ENCODE assay signal across 8 cellular contexts in the genomic region with DNA sequence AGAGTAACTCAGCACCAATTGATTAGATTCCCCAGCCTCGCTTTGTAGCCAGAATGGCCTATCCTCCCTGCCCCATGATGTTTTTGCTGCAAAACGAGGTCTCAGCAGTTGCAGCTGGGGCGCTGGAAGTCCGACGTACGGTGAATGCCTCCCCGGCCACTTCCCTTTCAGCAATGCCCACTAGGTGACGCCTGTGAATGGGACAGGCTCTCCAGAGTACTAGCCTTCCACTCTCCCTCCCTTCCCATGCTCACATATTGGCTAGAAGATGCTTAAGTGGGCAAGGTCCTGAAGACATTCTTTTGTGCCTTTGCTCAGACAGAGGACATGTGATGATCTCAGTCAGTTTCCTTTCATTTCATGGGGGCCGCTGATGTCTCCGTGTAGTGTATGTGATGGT. TPM values are rescaled to one million over a fixed set of nuclear protein-coding genes. Genes with fewer than 3 reads are reported as not detected.
DNase-seq lines count a peak whose midpoint lies in the region; ATAC-seq and TF ChIP-seq lines count a peak whose summit lies in the region.

No MANE protein-coding gene starts in this region.

- TF ChIP-seq CTCF in RWPE2 (IDR thresholded peaks at IDR 0.05; ENCODE audit: poor library complexity, severe bottlenecking) (peak; percentile 81), thoracic aorta (IDR thresholded peaks at IDR 0.05) (peak; percentile 16), ovary (IDR thresholded peaks at IDR 0.05) (no peak)

- H3K27ac Mint-ChIP-seq in activated CD4-positive, alpha-beta T cell treated with anti-CD3 and anti-CD28 coated beads for 36 hours: no peak overlapping the region

- H3K9me3 ChIP-seq in RWPE2 (ENCODE audit: severe bottlenecking) (no peaks in the 10 kb centered on the region), thoracic aorta (no peaks in the 10 kb centered on the region), ovary (no peaks in the 10 kb centered on the region)

- H3K4me3 ChIP-seq in RWPE2 (ENCODE audit: severe bottlenecking) (no peak overlapping the region), thoracic aorta (no peak overlapping the region), ovary (no peak overlapping the region)

- 13 to 22% (median 14%) methylated on average over 10 of the region's 10 CpGs for WGBS in ovary, 3 donors

- H3K27ac ChIP-seq in RWPE2 (ENCODE audit: poor library complexity, severe bottlenecking) (no peak overlapping the region), thoracic aorta (no peak overlapping the region), ovary (no peak overlapping the region)

- no peaks in the 10 kb centered on the region for H3K36me3 ChIP-seq in RWPE2 (ENCODE audit: low read depth)
- H3K36me3 ChIP-seq in thoracic aorta: no peaks in the 10 kb centered on the region
- no peaks in the 10 kb centered on the region for H3K36me3 ChIP-seq in ovary

- H3K4me3 Mint-ChIP-seq in activated CD4-positive, alpha-beta T cell treated with anti-CD3 and anti-CD28 coated beads for 36 hours: no peak overlapping the region

- peak; percentile 8 for DNase-seq in activated CD4-positive, alpha-beta T cell treated with anti-CD3 and anti-CD28 coated beads for 36 hours
- DNase-seq in activated CD4-positive, alpha-beta T cell treated with anti-CD3 and anti-CD28 coated beads for 4 hours: no peak
- DNase-seq in RWPE2 (ENCODE audit: low spot score) (no peak), hypothalamus (lab: John Stamatoyannopoulos, UW) (peak in 30 of 51 donors; percentile 0 to 63 (median 15)), thoracic aorta (ENCODE audit: low spot score) (no peak), ovary (no peak)

- H3K36me3 Mint-ChIP-seq in activated CD4-positive, alpha-beta T cell treated with anti-CD3 and anti-CD28 coated beads for 36 hours (ENCODE audit: low read depth): no peaks in the 10 kb centered on the region

- H3K9me3 Mint-ChIP-seq in activated CD4-positive, alpha-beta T cell treated with anti-CD3 and anti-CD28 coated beads for 36 hours (ENCODE audit: low read depth): peaks cover 4% of the 10 kb centered on the region

- ATAC-seq in activated CD4-positive, alpha-beta T cell treated with anti-CD3 and anti-CD28 coated beads for 36 hours: no peak
- ATAC-seq in RWPE2 (ENCODE audit: low read depth) (peak; percentile 82), thoracic aorta (ENCODE audit: insufficient number of reproducible peaks, low FRiP score, low read depth) (no peak), HG02884 (IDR thresholded peaks at IDR 0.05; ENCODE audit: unreplicated experiment) (no peak), GM19455 (IDR thresholded peaks at IDR 0.05; ENCODE audit: unreplicated experiment) (no peak)

- no peaks in the 10 kb centered on the region for H3K4me1 ChIP-seq in RWPE2 (ENCODE audit: insufficient read depth, poor library complexity, severe bottlenecking)
- H3K4me1 ChIP-seq in thoracic aorta (ENCODE audit: control insufficient read depth in 1 of 2, low read depth in 2 of 2): no peaks in the 10 kb centered on the region
- no peaks in the 10 kb centered on the region for H3K4me1 ChIP-seq in ovary (ENCODE audit: insufficient read depth)

- intact Hi-C loops in activated CD4-positive, alpha-beta T cell treated with anti-CD3 and anti-CD28 coated beads for 36 hours (cut with DNase I, micrococcal nuclease): no loop called here
- intact Hi-C loops in ovary (cut with DNase I): no loop called here

- H3K27me3 ChIP-seq in RWPE2 (ENCODE audit: insufficient read depth, poor library complexity, severe bottlenecking): no peaks in the 10 kb centered on the region
- no peaks in the 10 kb centered on the region for H3K27me3 ChIP-seq in thoracic aorta (replicated peaks; ENCODE audit: insufficient read depth)
- H3K27me3 ChIP-seq in ovary: no peaks in the 10 kb centered on the region

- TF ChIP-seq EP300 in ovary (IDR thresholded peaks at IDR 0.05): no peak

- POLR2A ChIA-PET in activated CD4-positive, alpha-beta T cell treated with anti-CD3 and anti-CD28 coated beads for 36 hours (lab: Charles Lee): no interaction called here

- TF ChIP-seq POLR2A in ovary (IDR thresholded peaks at IDR 0.05): no peak

- peaks cover 31% of the 10 kb centered on the region for H3K27me3 Mint-ChIP-seq in activated CD4-positive, alpha-beta T cell treated with anti-CD3 and anti-CD28 coated beads for 36 hours

- CTCF ChIA-PET in activated CD4-positive, alpha-beta T cell treated with anti-CD3 and anti-CD28 coated beads for 36 hours (lab: Charles Lee): no interaction called here

- H3K4me1 Mint-ChIP-seq in activated CD4-positive, alpha-beta T cell treated with anti-CD3 and anti-CD28 coated beads for 36 hours: no peaks in the 10 kb centered on the region

RNA-seq across cellular contexts. Expression of gene DMRT2, which starts 50.8 kb away (rescaled TPM):
- total RNA-seq in activated CD4-positive, alpha-beta T cell treated with anti-CD3 and anti-CD28 coated beads for 36 hours: not detected
- total RNA-seq in thoracic aorta (not detected), ovary (under 1 TPM in 1 of 7 donors, not detected in 6; 0.17 TPM)
- polyA plus RNA-seq in ovary: under 1 TPM in 1 of 2 donors, not detected in 1; 0.10 TPM

Comparison
In these comparisons a context has a peak if more than half of its experiments do, and no peak if none do; other contexts are left out.
1. DNase-seq: peak in activated CD4-positive, alpha-beta T cell treated with anti-CD3 and anti-CD28 coated beads for 36 hours (single experiment) and hypothalamus (30 of 51); none in activated CD4-positive, alpha-beta T cell treated with anti-CD3 and anti-CD28 coated beads for 4 hours (0 of 2), RWPE2 (single experiment), thoracic aorta (single experiment) and ovary (0 of 5).
2. CTCF ChIP-seq: peak in RWPE2 (single experiment) and thoracic aorta (single experiment); none in ovary (0 of 3).